ENCODE assay signal across 1 cellular context in the genomic region with DNA sequence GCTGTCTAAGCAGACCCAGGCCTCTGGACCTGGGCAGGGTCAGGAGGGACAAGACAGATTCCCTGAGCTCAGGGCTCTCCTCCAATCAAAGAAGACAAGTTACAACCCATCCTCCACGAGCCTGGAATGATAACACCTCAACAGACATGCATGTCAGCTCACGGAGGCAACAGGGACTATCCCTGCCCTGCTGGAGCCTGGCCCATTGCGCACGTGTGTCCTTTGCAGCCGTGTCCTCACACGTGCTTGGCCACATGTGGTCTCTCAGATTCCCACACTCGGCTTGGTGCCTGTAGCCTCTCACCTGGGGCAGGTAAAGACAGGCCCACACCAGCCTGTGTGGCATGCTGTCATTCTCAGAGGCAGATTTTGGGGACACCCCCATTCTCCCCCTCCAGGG.
TF ChIP-seq lines count a peak whose summit lies in the region.

No MANE protein-coding gene starts in this region.

TF ChIP-seq in GM23338, 12 proteins besides CTCF, POLR2A, EP300 and RAD21 (continued from another document):
- TF ChIP-seq, protein P1, sequence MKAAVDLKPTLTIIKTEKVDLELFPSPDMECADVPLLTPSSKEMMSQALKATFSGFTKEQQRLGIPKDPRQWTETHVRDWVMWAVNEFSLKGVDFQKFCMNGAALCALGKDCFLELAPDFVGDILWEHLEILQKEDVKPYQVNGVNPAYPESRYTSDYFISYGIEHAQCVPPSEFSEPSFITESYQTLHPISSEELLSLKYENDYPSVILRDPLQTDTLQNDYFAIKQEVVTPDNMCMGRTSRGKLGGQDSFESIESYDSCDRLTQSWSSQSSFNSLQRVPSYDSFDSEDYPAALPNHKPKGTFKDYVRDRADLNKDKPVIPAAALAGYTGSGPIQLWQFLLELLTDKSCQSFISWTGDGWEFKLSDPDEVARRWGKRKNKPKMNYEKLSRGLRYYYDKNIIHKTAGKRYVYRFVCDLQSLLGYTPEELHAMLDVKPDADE (IDR thresholded peaks at IDR 0.05), result no peak
